8 cellular contexts compared by ENCODE assay signal in genomic region chr19:5365905-5366304, GRCh38.
"Had no signal": no experiment of that assay in that cellular context is flagged by ENCODE, and none has a peak within 500 bp of the region (broad histone marks: within the 10 kb centered on the region; RNA-seq: fewer than 3 reads in every experiment).

No MANE protein-coding gene starts in this region.

- DNase-seq: GDM1, GF-D8 had no signal

- ATAC-seq: GM12878 had no signal

- FAIRE-seq: G401.6, GM12878, GM12891, GM12892, GM18507, GM19239 had no signal

- H3K4me3 ChIP-seq: GM12878 had no signal
